8 cellular contexts compared by ENCODE assay signal in the genomic region with DNA sequence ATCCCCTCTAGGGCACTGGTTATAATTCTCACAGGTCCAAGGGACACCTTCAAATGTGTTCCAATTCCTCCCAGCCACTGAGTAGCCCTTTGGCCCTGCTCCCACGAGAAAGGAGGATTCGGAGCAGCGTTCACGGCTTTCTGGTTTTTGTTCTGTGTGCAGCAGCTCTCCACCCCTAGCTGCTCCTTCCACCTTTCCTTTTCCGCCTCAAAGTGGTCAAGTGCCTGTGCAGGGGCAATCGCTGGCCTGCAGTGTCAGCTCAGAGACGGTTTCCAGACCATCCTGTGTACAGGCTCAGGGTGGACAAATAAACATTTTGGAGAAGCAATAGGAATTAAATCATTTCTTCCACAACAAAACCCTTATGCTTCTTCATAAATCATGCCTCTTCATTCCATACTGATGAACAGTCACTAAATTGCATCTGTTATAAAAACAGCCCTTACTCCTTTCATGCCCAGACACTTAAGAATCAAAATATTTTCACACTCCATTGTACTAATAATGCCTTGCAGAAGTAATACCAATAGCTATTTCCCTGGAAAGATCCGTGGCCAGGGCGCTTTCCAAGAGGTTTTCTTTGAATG. TPM values are rescaled to one million over a fixed set of nuclear protein-coding genes. Genes with fewer than 3 reads are reported as not detected.
DNase-seq lines count a peak whose midpoint lies in the region; ATAC-seq and TF ChIP-seq lines count a peak whose summit lies in the region.

No MANE protein-coding gene starts in this region.

- H3K4me3 Mint-ChIP-seq in CD4-positive, alpha-beta T cell: peak overlapping the region; percentile 90

- intact Hi-C loops in CD4-positive, alpha-beta T cell (cut with DNase I, micrococcal nuclease): loop anchor here in 1 of 2 experiments (2.0 kb wide), 1 partner anchor 93 kb away; no protein-coding TSS in a partner anchor

- peaks cover 4% of the 10 kb centered on the region for H3F3A ChIP-seq in neural cell (ENCODE audit: insufficient read depth, low read length, poor library complexity, severe bottlenecking)

- H2AFZ ChIP-seq in neural cell (ENCODE audit: low read depth, low read length): peak overlapping the region; percentile 43

- TF ChIP-seq EP300 in neural cell (conservative IDR thresholded peaks at IDR 0.05; ENCODE audit: poor library complexity, severe bottlenecking): no peak

- H3K9me2 ChIP-seq in neural cell (ENCODE audit: insufficient read depth, low read length): no peaks in the 10 kb centered on the region

- no peak for DNase-seq in CD4-positive, alpha-beta T cell
- peak; percentile 7 for DNase-seq in M059J (ENCODE audit: low read depth)
- peak; percentile 24 for DNase-seq in dermis blood vessel endothelial cell
- DNase-seq in SIG-M5 treated with dmso at 0.1 percent for 504 hours (lab: John Stamatoyannopoulos, UW; ENCODE audit: unreplicated experiment): no peak
- DNase-seq in activated CD4-positive, alpha-beta T cell treated with anti-CD3 and anti-CD28 coated beads for 1 hour: no peak
- DNase-seq in NCI-H510A (lab: John Stamatoyannopoulos, UW): no peak

- POLR2A ChIA-PET in CD4-positive, alpha-beta T cell (lab: Charles Lee): no interaction called here

- H3K27ac Mint-ChIP-seq in CD4-positive, alpha-beta T cell: no peak overlapping the region

- peak overlapping the region; percentile 95 for H3K9ac ChIP-seq in neural cell (ENCODE audit: low read length)

- H3K4me2 ChIP-seq in neural cell (ENCODE audit: low read length): peak overlapping the region; percentile 96

- ATAC-seq in CD4-positive, alpha-beta T cell (ENCODE audit: poor library complexity): no peak
- ATAC-seq in GM18520 (IDR thresholded peaks at IDR 0.05; ENCODE audit: unreplicated experiment): no peak

- peaks cover 31% of the 10 kb centered on the region for H3K27me3 ChIP-seq in CD4-positive, alpha-beta T cell (ENCODE audit: control insufficient read depth, insufficient read depth, low read length)
- no peaks in the 10 kb centered on the region for H3K27me3 ChIP-seq in neural cell (ENCODE audit: insufficient read depth, low read depth, low read length)

- peak overlapping the region; percentile 71 for H3K4me3 ChIP-seq in neural cell (ENCODE audit: low read length)

- no peaks in the 10 kb centered on the region for H3K9me3 Mint-ChIP-seq in CD4-positive, alpha-beta T cell

- peaks cover 51% of the 10 kb centered on the region for H3K27me3 Mint-ChIP-seq in CD4-positive, alpha-beta T cell

- no peaks in the 10 kb centered on the region for H3K36me3 ChIP-seq in neural cell (ENCODE audit: insufficient read depth, low read length)

- no peak overlapping the region for H3K27ac ChIP-seq in CD4-positive, alpha-beta T cell (ENCODE audit: low read depth, low read length)
- peak overlapping the region; percentile 92 for H3K27ac ChIP-seq in neural cell (ENCODE audit: low read length)

- CTCF ChIA-PET in CD4-positive, alpha-beta T cell (lab: Charles Lee): interaction anchor here (2.6 kb wide), 1 partner anchor 94 kb away, joined by 9 read pairs; no protein-coding TSS in a partner anchor

- no peak for TF ChIP-seq CTCF in CD4-positive, alpha-beta T cell (IDR thresholded peaks at IDR 0.05)
- TF ChIP-seq CTCF in neural cell (IDR thresholded peaks at IDR 0.05; ENCODE audit: poor library complexity, severe bottlenecking): no peak

- TF ChIP-seq RAD21 in neural cell (conservative IDR thresholded peaks at IDR 0.05): no peak

- H3K36me3 Mint-ChIP-seq in CD4-positive, alpha-beta T cell (ENCODE audit: low read depth): peaks cover 4% of the 10 kb centered on the region

- H3K79me2 ChIP-seq in neural cell (replicated peaks; ENCODE audit: insufficient read depth, low read length): peaks cover 56% of the 10 kb centered on the region

- H3K4me1 Mint-ChIP-seq in CD4-positive, alpha-beta T cell (ENCODE audit: low read depth): peaks cover 19% of the 10 kb centered on the region

- no peaks in the 10 kb centered on the region for H3K9me3 ChIP-seq in CD4-positive, alpha-beta T cell (ENCODE audit: control insufficient read depth, low read length)
- H3K9me3 ChIP-seq in neural cell (ENCODE audit: low read length): no peaks in the 10 kb centered on the region

- no peaks in the 10 kb centered on the region for H4K20me1 ChIP-seq in neural cell (ENCODE audit: insufficient read depth)

TF ChIP-seq in neural cell, 6 proteins besides CTCF, POLR2A, EP300 and RAD21:
- TF ChIP-seq POLR2AphosphoS5 (IDR thresholded peaks at IDR 0.05): peak; percentile 14
- TF ChIP-seq, protein P1, sequence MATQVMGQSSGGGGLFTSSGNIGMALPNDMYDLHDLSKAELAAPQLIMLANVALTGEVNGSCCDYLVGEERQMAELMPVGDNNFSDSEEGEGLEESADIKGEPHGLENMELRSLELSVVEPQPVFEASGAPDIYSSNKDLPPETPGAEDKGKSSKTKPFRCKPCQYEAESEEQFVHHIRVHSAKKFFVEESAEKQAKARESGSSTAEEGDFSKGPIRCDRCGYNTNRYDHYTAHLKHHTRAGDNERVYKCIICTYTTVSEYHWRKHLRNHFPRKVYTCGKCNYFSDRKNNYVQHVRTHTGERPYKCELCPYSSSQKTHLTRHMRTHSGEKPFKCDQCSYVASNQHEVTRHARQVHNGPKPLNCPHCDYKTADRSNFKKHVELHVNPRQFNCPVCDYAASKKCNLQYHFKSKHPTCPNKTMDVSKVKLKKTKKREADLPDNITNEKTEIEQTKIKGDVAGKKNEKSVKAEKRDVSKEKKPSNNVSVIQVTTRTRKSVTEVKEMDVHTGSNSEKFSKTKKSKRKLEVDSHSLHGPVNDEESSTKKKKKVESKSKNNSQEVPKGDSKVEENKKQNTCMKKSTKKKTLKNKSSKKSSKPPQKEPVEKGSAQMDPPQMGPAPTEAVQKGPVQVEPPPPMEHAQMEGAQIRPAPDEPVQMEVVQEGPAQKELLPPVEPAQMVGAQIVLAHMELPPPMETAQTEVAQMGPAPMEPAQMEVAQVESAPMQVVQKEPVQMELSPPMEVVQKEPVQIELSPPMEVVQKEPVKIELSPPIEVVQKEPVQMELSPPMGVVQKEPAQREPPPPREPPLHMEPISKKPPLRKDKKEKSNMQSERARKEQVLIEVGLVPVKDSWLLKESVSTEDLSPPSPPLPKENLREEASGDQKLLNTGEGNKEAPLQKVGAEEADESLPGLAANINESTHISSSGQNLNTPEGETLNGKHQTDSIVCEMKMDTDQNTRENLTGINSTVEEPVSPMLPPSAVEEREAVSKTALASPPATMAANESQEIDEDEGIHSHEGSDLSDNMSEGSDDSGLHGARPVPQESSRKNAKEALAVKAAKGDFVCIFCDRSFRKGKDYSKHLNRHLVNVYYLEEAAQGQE (IDR thresholded peaks at IDR 0.05; ENCODE audit: borderline replicate concordance): peak; percentile 80
- no peak for TF ChIP-seq EZH2 (IDR thresholded peaks at IDR 0.05; ENCODE audit: borderline replicate concordance, insufficient read depth, low read length, poor library complexity, severe bottlenecking)

RNA-seq across cellular contexts. Expression of a gene that starts 1.1 kb away (rescaled TPM):
- total RNA-seq in CD4-positive, alpha-beta T cell: not detected
- 2.6 and 3.9 TPM in 2 replicates for total RNA-seq in M059J (2014; rRNA removed; shearing (Covaris generic))
- total RNA-seq in dermis blood vessel endothelial cell: 2.6 and 3.3 TPM in 2 replicates
- 14.1 and 14.8 TPM in 2 replicates for polyA plus RNA-seq in neural cell
- polyA minus RNA-seq in neural cell: 45.0 and 56.7 TPM in 2 replicates

RNA-seq across cellular contexts. Expression of a gene that starts 55.8 kb away (rescaled TPM):
- under 1 TPM; 0.44 to 0.50 TPM for total RNA-seq in CD4-positive, alpha-beta T cell
- 0.96 and 4.6 TPM in 2 replicates for total RNA-seq in M059J (2014; rRNA removed; shearing (Covaris generic))
- total RNA-seq in dermis blood vessel endothelial cell: 16.4 and 20.8 TPM in 2 replicates
- not detected in 2 replicates for polyA plus RNA-seq in neural cell
- polyA minus RNA-seq in neural cell: 0.58 and 0.73 TPM in 2 replicates

Comparison
In these comparisons a context has a peak if more than half of its experiments do, and no peak if none do; other contexts are left out.
1. DNase-seq: peak in M059J (single experiment) and dermis blood vessel endothelial cell (single experiment); none in CD4-positive, alpha-beta T cell (0 of 10), SIG-M5 treated with dmso at 0.1 percent for 504 hours (single experiment), activated CD4-positive, alpha-beta T cell treated with anti-CD3 and anti-CD28 coated beads for 1 hour (single experiment) and NCI-H510A (single experiment).